8 cellular contexts compared by ENCODE assay signal in genomic region chr3:42043116-42043796, GRCh38. TPM values are rescaled to one million over a fixed set of nuclear protein-coding genes. Genes with fewer than 3 reads are reported as not detected.
A peak's percentile ranks its signal among the peaks of the same experiment; 100 is the strongest.
DNase-seq lines count a peak whose midpoint lies in the region; ATAC-seq, FAIRE-seq and TF ChIP-seq lines count a peak whose summit lies in the region.

No MANE protein-coding gene starts in this region.

- intact Hi-C loops in PC-3 (cut with micrococcal nuclease): no loop called here
- intact Hi-C loops in activated naive CD4-positive, alpha-beta T cell treated with anti-CD3 and anti-CD28 coated beads for 36 hours (cut with micrococcal nuclease): no loop called here

- H3K4me1 Mint-ChIP-seq in glutamatergic neuron (ENCODE audit: low read depth, unreplicated experiment): peaks cover 57% of the 10 kb centered on the region
- peaks cover 25% of the 10 kb centered on the region for H3K4me1 Mint-ChIP-seq in activated naive CD4-positive, alpha-beta T cell treated with anti-CD3 and anti-CD28 coated beads for 36 hours (ENCODE audit: low read depth)

- DNase-seq in GM03348 (ENCODE audit: low spot score) (peak; percentile 53), PC-3 (peak; percentile 24), glutamatergic neuron (peak; percentile 77), putamen (ENCODE audit: low spot score) (peak; percentile 15), H54 (ENCODE audit: insufficient read length, low spot score) (no peak)
- no peak for DNase-seq in activated naive CD4-positive, alpha-beta T cell treated with anti-CD3 and anti-CD28 coated beads for 36 hours

- CTCF ChIA-PET in PC-3 (lab: Charles Lee): no interaction called here
- CTCF ChIA-PET in activated naive CD4-positive, alpha-beta T cell treated with anti-CD3 and anti-CD28 coated beads for 36 hours (lab: Charles Lee): no interaction called here

- peaks cover 64% of the 10 kb centered on the region for H3K79me2 ChIP-seq in PC-3 (ENCODE audit: low read length)

- H3K4me3 ChIP-seq in PC-3 (ENCODE audit: low read length): no peak overlapping the region

- peak overlapping the region; percentile 23; the same call in 1 of the 2 replicates for H3K4me2 ChIP-seq in PC-3 (ENCODE audit: low read length)

- FAIRE-seq in H54 (lab: Jason Lieb, UNC): no peak

- peak overlapping the region; percentile 100 for H3K27ac Mint-ChIP-seq in glutamatergic neuron (ENCODE audit: unreplicated experiment)
- H3K27ac Mint-ChIP-seq in activated naive CD4-positive, alpha-beta T cell treated with anti-CD3 and anti-CD28 coated beads for 36 hours: no peak overlapping the region

- ATAC-seq in PC-3: peak; percentile 17; the same call in 1 of the 2 replicates
- no peak for ATAC-seq in HG03520 (IDR thresholded peaks at IDR 0.05; ENCODE audit: unreplicated experiment)
- ATAC-seq in HG03135 (IDR thresholded peaks at IDR 0.05; ENCODE audit: unreplicated experiment): no peak

- peak overlapping the region; percentile 86 for H3K4me3 Mint-ChIP-seq in glutamatergic neuron (ENCODE audit: unreplicated experiment)
- no peak overlapping the region for H3K4me3 Mint-ChIP-seq in activated naive CD4-positive, alpha-beta T cell treated with anti-CD3 and anti-CD28 coated beads for 36 hours

- TF ChIP-seq CTCF in PC-3 (conservative IDR thresholded peaks at IDR 0.05; ENCODE audit: low read depth, low read length) (no peak), glutamatergic neuron (IDR thresholded peaks at IDR 0.05; ENCODE audit: partially characterized antibody, unreplicated experiment) (no peak)

- no peaks in the 10 kb centered on the region for H3K9me3 ChIP-seq in PC-3 (ENCODE audit: low read length)

- no peak overlapping the region; the same call in 1 of the 2 replicates for H3K27ac ChIP-seq in PC-3 (ENCODE audit: low read length)

- no peaks in the 10 kb centered on the region for H3K36me3 ChIP-seq in PC-3 (ENCODE audit: low read depth, low read length)

- H4K20me1 ChIP-seq in PC-3 (ENCODE audit: low read length): 0 out of 2 replicates have a peak, but pooled peaks cover 5% of the 10 kb centered on the region

- no peaks in the 10 kb centered on the region for H3K27me3 ChIP-seq in PC-3 (ENCODE audit: low read length)

- no peaks in the 10 kb centered on the region for H3K36me3 Mint-ChIP-seq in glutamatergic neuron (ENCODE audit: unreplicated experiment)
- H3K36me3 Mint-ChIP-seq in activated naive CD4-positive, alpha-beta T cell treated with anti-CD3 and anti-CD28 coated beads for 36 hours (ENCODE audit: low read depth): no peaks in the 10 kb centered on the region

- H3K9me3 Mint-ChIP-seq in glutamatergic neuron (ENCODE audit: unreplicated experiment): peaks cover 17% of the 10 kb centered on the region
- H3K9me3 Mint-ChIP-seq in activated naive CD4-positive, alpha-beta T cell treated with anti-CD3 and anti-CD28 coated beads for 36 hours: no peaks in the 10 kb centered on the region

- H3K9me2 ChIP-seq in PC-3 (replicated peaks; ENCODE audit: low read length): no peaks in the 10 kb centered on the region

- H3K4me1 ChIP-seq in PC-3 (ENCODE audit: insufficient read depth, low read length): peaks cover 21% of the 10 kb centered on the region

- no TSS peak for BruUV-seq in PC-3 (replicated peaks; lab: Mats Ljungman, UMichigan)

- no peak overlapping the region for H2AFZ ChIP-seq in PC-3 (ENCODE audit: low read length)

- POLR2A ChIA-PET in PC-3 (lab: Charles Lee; ENCODE audit: unreplicated experiment): no interaction called here

- H3K9ac ChIP-seq in PC-3 (ENCODE audit: low read length): no peak overlapping the region

- TF ChIP-seq POLR2A in H54 (IDR thresholded peaks at IDR 0.05; ENCODE audit: low read depth, low read length): no peak

- peaks cover 9% of the 10 kb centered on the region for H3K27me3 Mint-ChIP-seq in glutamatergic neuron (ENCODE audit: unreplicated experiment)
- H3K27me3 Mint-ChIP-seq in activated naive CD4-positive, alpha-beta T cell treated with anti-CD3 and anti-CD28 coated beads for 36 hours (ENCODE audit: low read depth): no peaks in the 10 kb centered on the region

- no peaks in the 10 kb centered on the region for H3F3A ChIP-seq in PC-3 (ENCODE audit: low read length, unreplicated experiment)

RNA-seq across cellular contexts. Expression of gene TRAK1, which starts 47.9 kb away (rescaled TPM):
- 23.4 and 29.0 TPM in 2 replicates for total RNA-seq in PC-3 (2014; rRNA removed)
- 308 TPM for total RNA-seq in glutamatergic neuron (ENCODE audit: unreplicated experiment)
- 10 to 100 TPM; 18.3 to 19.1 TPM for total RNA-seq in activated naive CD4-positive, alpha-beta T cell treated with anti-CD3 and anti-CD28 coated beads for 36 hours

Comparison
In these comparisons a context has a peak if more than half of its experiments do, and no peak if none do; other contexts are left out.
1. DNase-seq: peak in GM03348 (single experiment), PC-3 (single experiment), glutamatergic neuron (single experiment) and putamen (single experiment); none in H54 (single experiment) and activated naive CD4-positive, alpha-beta T cell treated with anti-CD3 and anti-CD28 coated beads for 36 hours (single experiment).
2. RNA of gene TRAK1, which starts 47.9 kb away (total RNA-seq): 308 TPM in glutamatergic neuron (single experiment); 23.4 to 29.0 TPM in PC-3 and 18.3 to 19.1 TPM in activated naive CD4-positive, alpha-beta T cell treated with anti-CD3 and anti-CD28 coated beads for 36 hours; every median in the first group is over 10 times any median in the second.